Comparison of ENCODE assay signal across 19 cellular contexts in genomic region chr17:77510133-77510796, GRCh38.
DNase-seq lines count a peak whose midpoint lies in the region; ATAC-seq and TF ChIP-seq lines count a peak whose summit lies in the region.
"Had no signal": no experiment of that assay in that cellular context is flagged by ENCODE, and none has a peak within 500 bp of the region (broad histone marks: within the 10 kb centered on the region; RNA-seq: fewer than 3 reads in every experiment).

No MANE protein-coding gene starts in this region.

- peak overlapping the region; percentile 49 for H2AK5ac ChIP-seq in neuronal stem cell (ENCODE audit: low read depth, low read length)

- H3K4ac ChIP-seq in neuronal stem cell (ENCODE audit: low read length) = no peak overlapping the region

- H3K27ac ChIP-seq in heart right ventricle (no peak overlapping the region), coronary artery (no peak overlapping the region), neuronal stem cell (replicated peaks; ENCODE audit: low read length) (no peak overlapping the region)

- no peak overlapping the region for H2BK120ac ChIP-seq in neuronal stem cell (ENCODE audit: low read depth, low read length)

- H3K4me1 ChIP-seq in heart right ventricle (peaks cover 0 to 4% (median 0%) of the 10 kb centered on the region in 9 donors), neuronal stem cell (ENCODE audit: control insufficient read depth in 2 of 2, insufficient read depth in 1 of 2, low read depth in 1 of 2, low read length in 2 of 2) (no peaks in the 10 kb centered on the region)

- no peak overlapping the region for H3K9ac ChIP-seq in neuronal stem cell (ENCODE audit: low read depth, low read length, poor library complexity)

- ATAC-seq in heart right ventricle = no peak
- ATAC-seq: GM12878, Right ventricle myocardium inferior had no signal

- TF ChIP-seq CTCF in heart right ventricle (IDR thresholded peaks at IDR 0.05) (no peak), coronary artery (IDR thresholded peaks at IDR 0.05) (no peak)

- H3K4me3 ChIP-seq in heart right ventricle (no peak overlapping the region), coronary artery (no peak overlapping the region), neuronal stem cell (ENCODE audit: low read length in 2 of 2) (no peak overlapping the region)
- H3K4me3 ChIP-seq: GM12878 had no signal

- H3K27me3 ChIP-seq in heart right ventricle (no peaks in the 10 kb centered on the region), neuronal stem cell (ENCODE audit: control insufficient read depth in 3 of 3, insufficient read depth in 3 of 3, low read depth in 1 of 3, low read length in 3 of 3) (no peaks in the 10 kb centered on the region)

- intact Hi-C loops in cardiac septum (cut with DNase I) (no loop called here), heart right ventricle (cut with DNase I) (no loop called here)

- H2BK12ac ChIP-seq in neuronal stem cell (ENCODE audit: low read length) = no peak overlapping the region

- no peak overlapping the region for H2BK5ac ChIP-seq in neuronal stem cell (ENCODE audit: low read length)

- no peaks in the 10 kb centered on the region for H3K79me1 ChIP-seq in neuronal stem cell (ENCODE audit: low read depth, low read length)

- no peak overlapping the region for H3K4me2 ChIP-seq in neuronal stem cell (ENCODE audit: insufficient read depth, low read length, poor library complexity, severe bottlenecking)

- no peak overlapping the region for H3K23ac ChIP-seq in neuronal stem cell (ENCODE audit: low read depth, low read length, poor library complexity)

- H3K9me3 ChIP-seq in heart right ventricle (peaks cover 0 to 22% (median 12%) of the 10 kb centered on the region in 11 donors), neuronal stem cell (replicated peaks in 1 of 2; ENCODE audit: control insufficient read depth in 2 of 2, insufficient read depth in 1 of 2, low read depth in 1 of 2, low read length in 2 of 2) (peaks cover 5 to 6% of the 10 kb centered on the region in 2 donors)

- no peak overlapping the region for H4K8ac ChIP-seq in neuronal stem cell (ENCODE audit: low read depth, low read length)

- DNase-seq in cardiac septum (ENCODE audit: low spot score) (peak; percentile 27), heart right ventricle (no peak), coronary artery (ENCODE audit: low spot score) (peak; percentile 17), neuronal stem cell (ENCODE audit: low spot score) (no peak), HCEC 1CT (no peak), DMS53 treated with DMSO at 0.1 percent for 48 hours (lab: John Stamatoyannopoulos, UW; ENCODE audit: unreplicated experiment) (no peak), inferior parietal cortex (ENCODE audit: extremely low spot score) (no peak)
- DNase-seq: CD4-positive, alpha-beta T cell; COR-L47; DMS 273 treated with DMSO at 0.1 percent for 48 hours; DND-41; Kasumi-1; NCI-H1417; NCI-H1694 treated with DMSO at 0.1 percent for 48 hours; NCI-H446; NCI-H526; OCI-M1 had no signal

- H4K91ac ChIP-seq in neuronal stem cell (ENCODE audit: low read depth, low read length, poor library complexity) = no peak overlapping the region

- no peak overlapping the region for H2AFZ ChIP-seq in neuronal stem cell (ENCODE audit: low read length)

- H2BK15ac ChIP-seq in neuronal stem cell (ENCODE audit: low read length) = no peak overlapping the region

- no peak overlapping the region for H3K14ac ChIP-seq in neuronal stem cell (ENCODE audit: low read length)

- WGBS in heart right ventricle, 2 donors = 79 to 90% methylated on average over 8 of the region's 8 CpGs
- WGBS in neuronal stem cell (ENCODE audit: extremely low coverage in 2 of 2, insufficient read length in 2 of 2, insufficient replicate concordance in 1 of 2), 2 donors = no CpG with 5 or more reads among the region's 8 CpGs

- H3K36me3 ChIP-seq in heart right ventricle (no peaks in the 10 kb centered on the region), neuronal stem cell (replicated peaks in 1 of 2; ENCODE audit: control insufficient read depth in 2 of 2, insufficient read depth in 2 of 2, low read length in 2 of 2) (no peaks in the 10 kb centered on the region)

- no peak overlapping the region for H3K18ac ChIP-seq in neuronal stem cell (ENCODE audit: low read length)

Comparison
In these comparisons a context has a peak if more than half of its experiments do, and no peak if none do; other contexts are left out.
1. DNase-seq: peak in cardiac septum (single experiment) and coronary artery (single experiment); none in heart right ventricle (0 of 2), neuronal stem cell (single experiment), HCEC 1CT (single experiment), DMS53 treated with DMSO at 0.1 percent for 48 hours (single experiment) and inferior parietal cortex (single experiment).